ENCODE assay signal across 1 cellular context in the genomic region with DNA sequence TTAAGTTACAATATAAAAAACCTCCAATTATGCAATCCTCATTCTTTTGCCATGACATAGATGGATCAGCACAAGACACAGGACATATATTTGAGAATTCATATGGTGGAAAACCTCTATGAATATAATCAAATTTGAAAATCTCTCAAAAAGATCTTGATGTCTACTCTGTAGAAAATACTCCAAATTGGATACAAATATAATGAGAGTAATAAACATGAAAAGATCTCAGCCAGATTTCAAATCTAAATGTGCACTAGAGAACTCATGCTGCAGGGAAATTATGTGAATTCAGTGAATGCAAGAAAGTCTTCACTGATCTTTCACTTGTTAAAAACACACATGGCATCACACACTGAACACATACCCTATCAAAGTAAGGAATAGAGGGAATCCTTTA.
TF ChIP-seq lines count a peak whose summit lies in the region.

No MANE protein-coding gene starts in this region.

TF ChIP-seq in GM12878, 131 proteins besides CTCF, POLR2A, EP300 and RAD21:
- TF ChIP-seq MXI1 (IDR thresholded peaks at IDR 0.05; ENCODE audit: low read depth, low read length) (no peak), IKZF2 (IDR thresholded peaks at IDR 0.05) (no peak), ZNF274 (IDR thresholded peaks at IDR 0.05; ENCODE audit: insufficient read depth, insufficient read length) (peak; percentile 53), JUNB (IDR thresholded peaks at IDR 0.05) (no peak), NRF1 (conservative IDR thresholded peaks at IDR 0.05; ENCODE audit: low read depth, low read length) (no peak), TARDBP (IDR thresholded peaks at IDR 0.05; ENCODE audit: borderline replicate concordance) (no peak), CBX5 (IDR thresholded peaks at IDR 0.05; ENCODE audit: low read depth) (no peak), NFIC (IDR thresholded peaks at IDR 0.05; ENCODE audit: low read depth, low read length) (no peak)
- TF ChIP-seq, protein P1, sequence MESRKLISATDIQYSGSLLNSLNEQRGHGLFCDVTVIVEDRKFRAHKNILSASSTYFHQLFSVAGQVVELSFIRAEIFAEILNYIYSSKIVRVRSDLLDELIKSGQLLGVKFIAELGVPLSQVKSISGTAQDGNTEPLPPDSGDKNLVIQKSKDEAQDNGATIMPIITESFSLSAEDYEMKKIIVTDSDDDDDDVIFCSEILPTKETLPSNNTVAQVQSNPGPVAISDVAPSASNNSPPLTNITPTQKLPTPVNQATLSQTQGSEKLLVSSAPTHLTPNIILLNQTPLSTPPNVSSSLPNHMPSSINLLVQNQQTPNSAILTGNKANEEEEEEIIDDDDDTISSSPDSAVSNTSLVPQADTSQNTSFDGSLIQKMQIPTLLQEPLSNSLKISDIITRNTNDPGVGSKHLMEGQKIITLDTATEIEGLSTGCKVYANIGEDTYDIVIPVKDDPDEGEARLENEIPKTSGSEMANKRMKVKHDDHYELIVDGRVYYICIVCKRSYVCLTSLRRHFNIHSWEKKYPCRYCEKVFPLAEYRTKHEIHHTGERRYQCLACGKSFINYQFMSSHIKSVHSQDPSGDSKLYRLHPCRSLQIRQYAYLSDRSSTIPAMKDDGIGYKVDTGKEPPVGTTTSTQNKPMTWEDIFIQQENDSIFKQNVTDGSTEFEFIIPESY (IDR thresholded peaks at IDR 0.05) = no peak
